ENCODE assay signal across 1 cellular context in the genomic region with DNA sequence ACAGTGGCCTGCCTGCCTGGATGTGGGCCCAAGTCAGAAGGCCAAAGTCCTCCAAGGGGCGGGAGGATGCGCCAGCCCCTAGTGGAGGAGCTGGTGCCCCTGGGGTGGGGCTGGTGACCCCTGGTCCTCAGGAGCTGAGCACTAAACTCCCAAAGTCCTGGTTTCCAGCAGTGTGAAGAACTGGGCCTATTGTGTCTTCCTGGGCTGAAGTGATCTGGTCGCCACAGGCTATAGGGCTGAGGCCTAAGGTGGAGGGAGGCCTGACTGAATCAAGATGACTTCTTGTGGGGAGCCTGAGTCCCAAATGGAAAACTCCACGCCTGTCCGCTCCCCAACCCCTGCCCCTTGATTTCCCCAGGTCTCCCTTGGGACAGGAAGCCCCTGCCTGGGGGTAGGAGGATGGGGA.
TF ChIP-seq lines count a peak whose summit lies in the region.

No MANE protein-coding gene starts in this region.

TF ChIP-seq in K562, 482 proteins besides CTCF, POLR2A, EP300 and RAD21:
- TF ChIP-seq PRPF4 (IDR thresholded peaks at IDR 0.05; ENCODE audit: insufficient read depth, low read depth, low read length, poor library complexity, severe bottlenecking), result no peak
- 0 out of 2 replicates have a peak, but pooled peaks have one; percentile 25 for TF ChIP-seq POLR2AphosphoS2 (IDR thresholded peaks at IDR 0.05; ENCODE audit: low read length)
- TF ChIP-seq BMI1 (IDR thresholded peaks at IDR 0.05; ENCODE audit: low read length), result no peak
- TF ChIP-seq CBX3 (IDR thresholded peaks at IDR 0.05; ENCODE audit: borderline replicate concordance in 1 of 2, low read length in 2 of 2), result no peak
- no peak for TF ChIP-seq HNRNPH1 (optimal IDR thresholded peaks at IDR 0.05; ENCODE audit: low read depth, low read length)
- 0 out of 2 replicates have a peak, but pooled peaks have one; percentile 44 for TF ChIP-seq SUPT5H (IDR thresholded peaks at IDR 0.05)
- no peak for TF ChIP-seq CHD7 (IDR thresholded peaks at IDR 0.05; ENCODE audit: low read depth, low read length)
- 0 out of 2 replicates have a peak, but pooled peaks have one; percentile 13 for TF ChIP-seq TFAP4 (CRISPR knock-in tag; IDR thresholded peaks at IDR 0.05; ENCODE audit: borderline replicate concordance)
- TF ChIP-seq RB1 (IDR thresholded peaks at IDR 0.05; ENCODE audit: low read depth), result no peak
- TF ChIP-seq ZFX (CRISPR knock-in tag; IDR thresholded peaks at IDR 0.05), result peak; percentile 42; the same call in 1 of the 2 replicates
- no peak for TF ChIP-seq NR0B1 (IDR thresholded peaks at IDR 0.05; ENCODE audit: partially characterized antibody)
- TF ChIP-seq BRD4 (IDR thresholded peaks at IDR 0.05), result no peak
- TF ChIP-seq PML (IDR thresholded peaks at IDR 0.05; ENCODE audit: low read length), result 0 out of 2 replicates have a peak, but pooled peaks have one; percentile 5
